Comparison of ENCODE assay signal across 2 cellular contexts in the genomic region with DNA sequence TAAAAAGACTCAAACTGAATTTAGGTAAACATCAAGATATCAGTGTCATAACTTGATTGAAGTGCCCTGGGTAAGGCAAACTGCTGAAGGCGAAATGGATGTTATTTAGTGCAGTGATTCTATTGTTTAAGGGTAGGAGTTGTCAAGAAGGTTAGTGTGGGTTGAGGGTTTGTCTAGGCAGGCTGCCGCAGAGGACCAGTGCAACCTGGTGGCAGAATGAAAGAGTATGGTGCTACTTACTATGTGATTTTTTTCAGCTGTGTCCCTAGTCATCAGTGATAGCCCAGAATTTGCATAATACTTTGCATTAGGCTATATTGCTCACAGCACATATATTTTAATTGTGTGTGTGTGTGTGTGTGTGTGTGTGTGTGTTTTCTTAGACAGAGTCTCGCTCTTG.
A peak's percentile ranks its signal among the peaks of the same experiment; 100 is the strongest.
TF ChIP-seq lines count a peak whose summit lies in the region.

No MANE protein-coding gene starts in this region.

TF ChIP-seq in IMR-90, 13 proteins besides CTCF, POLR2A, EP300 and RAD21:
- TF ChIP-seq, protein P1, sequence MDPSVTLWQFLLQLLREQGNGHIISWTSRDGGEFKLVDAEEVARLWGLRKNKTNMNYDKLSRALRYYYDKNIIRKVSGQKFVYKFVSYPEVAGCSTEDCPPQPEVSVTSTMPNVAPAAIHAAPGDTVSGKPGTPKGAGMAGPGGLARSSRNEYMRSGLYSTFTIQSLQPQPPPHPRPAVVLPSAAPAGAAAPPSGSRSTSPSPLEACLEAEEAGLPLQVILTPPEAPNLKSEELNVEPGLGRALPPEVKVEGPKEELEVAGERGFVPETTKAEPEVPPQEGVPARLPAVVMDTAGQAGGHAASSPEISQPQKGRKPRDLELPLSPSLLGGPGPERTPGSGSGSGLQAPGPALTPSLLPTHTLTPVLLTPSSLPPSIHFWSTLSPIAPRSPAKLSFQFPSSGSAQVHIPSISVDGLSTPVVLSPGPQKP (IDR thresholded peaks at IDR 0.05; ENCODE audit: borderline replicate concordance, low read depth, low read length), result no peak

TF ChIP-seq in HepG2, 621 proteins besides CTCF, POLR2A, EP300 and RAD21:
- TF ChIP-seq STAG1 (CRISPR knock-in tag; IDR thresholded peaks at IDR 0.05) (peak; percentile 63), RNF2 (conservative IDR thresholded peaks at IDR 0.05; ENCODE audit: low read depth) (no peak), SAP130 (CRISPR knock-in tag; IDR thresholded peaks at IDR 0.05; ENCODE audit: low read depth) (no peak), SMC3 (IDR thresholded peaks at IDR 0.05; ENCODE audit: low read length) (0 out of 2 replicates have a peak, but pooled peaks have one; percentile 7)
